In genomic region chr2:65574911-65575444, GRCh38 we compare ENCODE assay signal across 19 cellular contexts.
DNase-seq lines count a peak whose midpoint lies in the region; ATAC-seq, FAIRE-seq and TF ChIP-seq lines count a peak whose summit lies in the region.
"Had no signal": no experiment of that assay in that cellular context is flagged by ENCODE, and none has a peak within 500 bp of the region (broad histone marks: within the 10 kb centered on the region; RNA-seq: fewer than 3 reads in every experiment).

No MANE protein-coding gene starts in this region.

- H3K4me3 ChIP-seq in HCT116 (replicated peaks in 1 of 2; ENCODE audit: low read depth in 1 of 2, low read length in 2 of 2) (no peak overlapping the region), K562 (no peak overlapping the region), subcutaneous abdominal adipose tissue (ENCODE audit: low read depth in 1 of 5, low read length in 5 of 5) (peak overlapping the region in 1 of 5 donors; percentile 20)
- H3K4me3 ChIP-seq: cardiac muscle cell, pancreas, tibial nerve had no signal

- no TSS peak for BruUV-seq in HCT116 (replicated peaks; lab: Mats Ljungman, UMichigan)
- no TSS peak for BruUV-seq in K562 (replicated peaks; lab: Mats Ljungman, UMichigan)

- H3K9me2 ChIP-seq in HCT116 (ENCODE audit: insufficient read depth): no peaks in the 10 kb centered on the region

- CTCF ChIA-PET in HCT116 (lab: Charles Lee) (no interaction called here), K562 (lab: Yijun Ruan, JAX; ENCODE audit: low intra/inter-chr PET ratio) (no interaction called here)

- 22% methylated on average over 5 of the region's 5 CpGs for WGBS in K562 (ENCODE audit: insufficient coverage, low coverage, missing lambda C conversion rate)

- no peaks in the 10 kb centered on the region for H3K9me1 ChIP-seq in K562 (ENCODE audit: control insufficient read depth, insufficient read depth, low read length)

- H3K4me2 ChIP-seq in HCT116 (ENCODE audit: low read length): no peak overlapping the region
- no peak overlapping the region for H3K4me2 ChIP-seq in K562 (ENCODE audit: insufficient read depth, low read length)

- peaks cover 25 to 59% of the 10 kb centered on the region in 2 experiments for H3K4me1 ChIP-seq in HCT116 (ENCODE audit: control insufficient read depth in 1 of 2, insufficient read depth in 2 of 2, low read length in 2 of 2)
- H3K4me1 ChIP-seq in K562 (replicated peaks in 1 of 2; ENCODE audit: control insufficient read depth in 2 of 2, insufficient read depth in 2 of 2, low read length in 2 of 2): peaks cover 2 to 4% of the 10 kb centered on the region in 2 experiments; a peak in 2 of 5 replicates
- H3K4me1 ChIP-seq in subcutaneous abdominal adipose tissue (ENCODE audit: control insufficient read depth in 5 of 5, insufficient read depth in 5 of 5, low read length in 5 of 5): peaks cover 4 to 24% (median 14%) of the 10 kb centered on the region in 5 donors
- H3K4me1 ChIP-seq: pancreas had no signal

- no peak for FAIRE-seq in K562 (lab: Jason Lieb, UNC)
- no peak for FAIRE-seq in GM12891 (lab: Jason Lieb, UNC)
- FAIRE-seq: pancreas, small intestine had no signal

- no peak for TF ChIP-seq RAD21 in HCT116 (IDR thresholded peaks at IDR 0.05; ENCODE audit: low read depth)
- TF ChIP-seq RAD21 in K562 (CRISPR knock-in tag; conservative IDR thresholded peaks at IDR 0.05 in 1 of 2, IDR thresholded peaks at IDR 0.05 in 1 of 2): no peak

- TF ChIP-seq POLR2A in HCT116 (IDR thresholded peaks at IDR 0.05; ENCODE audit: borderline replicate concordance, extremely low read depth, insufficient read depth, insufficient read length) (no peak), K562 (conservative IDR thresholded peaks at IDR 0.05) (no peak), GM12891 (IDR thresholded peaks at IDR 0.05; ENCODE audit: low read depth, low read length) (no peak)

- POLR2A ChIA-PET in HCT116 (lab: Charles Lee) (no interaction called here), K562 (lab: Yijun Ruan, JAX) (no interaction called here)

- RAD21 ChIA-PET in HCT116 (lab: Charles Lee; ENCODE audit: low non-redundant PET in 1 of 2, low total read pairs in 2 of 2, uncharacterized antibody in 2 of 2, unreplicated experiment in 2 of 2): no interaction called here

- no peaks in the 10 kb centered on the region for H4K20me1 ChIP-seq in HCT116 (ENCODE audit: insufficient read depth)
- H4K20me1 ChIP-seq in K562 (replicated peaks; ENCODE audit: control insufficient read depth, insufficient read depth, low read length): no peaks in the 10 kb centered on the region

- H3K27ac ChIP-seq in HCT116 (ENCODE audit: low read depth, low read length): no peak overlapping the region
- H3K27ac ChIP-seq in K562 (ENCODE audit: extremely low read depth, low read depth, low read length): no peak overlapping the region
- H3K27ac ChIP-seq in subcutaneous abdominal adipose tissue (ENCODE audit: low read depth, low read length): peak overlapping the region; percentile 21
- H3K27ac ChIP-seq: cardiac muscle cell, pancreas had no signal

- ATAC-seq in HCT116: no peak
- ATAC-seq in K562: no peak
- ATAC-seq in HG03521 (IDR thresholded peaks at IDR 0.05; ENCODE audit: unreplicated experiment): no peak
- ATAC-seq: activated T-helper 17 cell treated with anti-CD3 and anti-CD28 coated beads, Interleukin-2, amount 50 U/mL, for 72 hours; effector memory CD8-positive, alpha-beta T cell; pancreas had no signal

- TF ChIP-seq CTCF in HCT116 (IDR thresholded peaks at IDR 0.05 in 2 of 3, conservative IDR thresholded peaks at IDR 0.05 in 1 of 3; ENCODE audit: borderline replicate concordance in 1 of 3, insufficient read depth in 1 of 3, low read depth in 2 of 3, low read length in 2 of 3) (no peak), K562 (IDR thresholded peaks at IDR 0.05 in 2 of 3, conservative IDR thresholded peaks at IDR 0.05 in 1 of 3; ENCODE audit: insufficient read depth in 2 of 3, low read depth in 1 of 3, low read length in 3 of 3) (no peak)

- H3K9me3 ChIP-seq in HCT116 (ENCODE audit: control insufficient read depth in 1 of 2, insufficient read depth in 1 of 2, low read depth in 1 of 2, low read length in 2 of 2): no peaks in the 10 kb centered on the region
- no peaks in the 10 kb centered on the region for H3K9me3 ChIP-seq in K562 (replicated peaks; ENCODE audit: control insufficient read depth, insufficient read depth, low read depth, low read length)
- H3K9me3 ChIP-seq in subcutaneous abdominal adipose tissue (ENCODE audit: control insufficient read depth in 5 of 5, low read length in 5 of 5): no peaks in the 10 kb centered on the region
- H3K9me3 ChIP-seq: pancreas, tibial nerve had no signal

- H3K27me3 ChIP-seq in HCT116 (ENCODE audit: insufficient read depth, low read length): no peaks in the 10 kb centered on the region
- H3K27me3 ChIP-seq in K562 (ENCODE audit: control insufficient read depth in 2 of 2, insufficient read depth in 2 of 2, low read length in 2 of 2): peaks cover 3 to 11% of the 10 kb centered on the region in 2 experiments; a peak in 4 of 5 replicates
- H3K27me3 ChIP-seq in subcutaneous abdominal adipose tissue (ENCODE audit: control insufficient read depth in 5 of 5, insufficient read depth in 4 of 5, low read length in 5 of 5): peaks cover 0 to 3% (median 0%) of the 10 kb centered on the region in 5 donors
- H3K27me3 ChIP-seq: pancreas, tibial nerve had no signal

- H3K79me2 ChIP-seq in HCT116 (ENCODE audit: insufficient read depth, low read length): no peaks in the 10 kb centered on the region
- H3K79me2 ChIP-seq in K562 (ENCODE audit: control insufficient read depth, insufficient read depth, low read length): no peaks in the 10 kb centered on the region

- intact Hi-C loops in HCT116 (cut with micrococcal nuclease) (loop anchor here (10.0 kb wide), 2 partner anchors 400 to 1240 kb away; no protein-coding TSS in a partner anchor), K562 (cut with micrococcal nuclease) (loop anchor here (5.0 kb wide), 2 partner anchors 388 to 513 kb away; no protein-coding TSS in a partner anchor)

- in situ Hi-C loops in K562 (cut with MboI): loop anchor here (10.0 kb wide), 2 partner anchors 510 to 660 kb away; no protein-coding TSS in a partner anchor

- no peaks in the 10 kb centered on the region for H3K36me3 ChIP-seq in HCT116 (ENCODE audit: control insufficient read depth in 1 of 2, insufficient read depth in 2 of 2, low read length in 2 of 2)
- H3K36me3 ChIP-seq in K562 (ENCODE audit: control insufficient read depth, insufficient read depth, low read length): no peaks in the 10 kb centered on the region
- no peaks in the 10 kb centered on the region for H3K36me3 ChIP-seq in subcutaneous abdominal adipose tissue (ENCODE audit: control insufficient read depth in 5 of 5, insufficient read depth in 5 of 5, low read length in 5 of 5)
- H3K36me3 ChIP-seq: cardiac muscle cell, pancreas, tibial nerve had no signal

- H3K9ac ChIP-seq in HCT116 (ENCODE audit: low read length) (no peak overlapping the region), K562 (ENCODE audit: insufficient read depth in 1 of 2, low read depth in 2 of 2, low read length in 2 of 2) (no peak overlapping the region), subcutaneous abdominal adipose tissue (ENCODE audit: low read length in 5 of 5) (peak overlapping the region in 2 of 5 donors; percentile 13 to 39)

- no peak for TF ChIP-seq EP300 in K562 (IDR thresholded peaks at IDR 0.05; ENCODE audit: low read length)

- peak overlapping the region; percentile 12 for H2AFZ ChIP-seq in HCT116 (ENCODE audit: low read depth, low read length, poor library complexity, severe bottlenecking)
- H2AFZ ChIP-seq in K562 (ENCODE audit: low read depth, low read length): no peak overlapping the region

- DNase-seq in HCT116 (ENCODE audit: low read depth, low spot score): no peak
- no peak for DNase-seq in K562 (ENCODE audit: extremely low read depth in 1 of 4, low spot score in 3 of 4)
- peak; percentile 43 for DNase-seq in medulla oblongata (ENCODE audit: extremely low spot score)
- no peak for DNase-seq in GM12891 (ENCODE audit: insufficient read length, low spot score)
- DNase-seq in OCI-M2 (lab: John Stamatoyannopoulos, UW; ENCODE audit: unreplicated experiment): no peak
- no peak for DNase-seq in midbrain (lab: John Stamatoyannopoulos, UW)
- DNase-seq: activated B cell treated with CpG ODN at 0.5 μM for 24 hours; C1 segment of cervical spinal cord; effector memory CD8-positive, alpha-beta T cell; foreskin fibroblast; NCI-H1436; NCI-H2227 treated with DMSO at 0.1 percent for 48 hours; pancreas; small intestine had no signal

TF ChIP-seq in HCT116, 20 proteins besides CTCF, POLR2A, EP300 and RAD21 (continues in another document):
- TF ChIP-seq MAX (IDR thresholded peaks at IDR 0.05): no peak
- no peak for TF ChIP-seq ZNF274 (IDR thresholded peaks at IDR 0.05; ENCODE audit: low read depth, low read length)
- TF ChIP-seq ZFX (IDR thresholded peaks at IDR 0.05): no peak
- no peak for TF ChIP-seq TCF7L2 (IDR thresholded peaks at IDR 0.05; ENCODE audit: borderline replicate concordance, extremely low read depth, insufficient read depth, insufficient read length)
- TF ChIP-seq EZH2phosphoT487 (IDR thresholded peaks at IDR 0.05; ENCODE audit: borderline replicate concordance): no peak

TF ChIP-seq in K562, 482 proteins besides CTCF, POLR2A, EP300 and RAD21 (continues in another document):
- TF ChIP-seq JUNB (CRISPR knock-in tag; conservative IDR thresholded peaks at IDR 0.05): no peak
- no peak for TF ChIP-seq PPARD (CRISPR knock-in tag; IDR thresholded peaks at IDR 0.05)

TF ChIP-seq in GM12891, 5 proteins besides CTCF, POLR2A, EP300 and RAD21:
- no peak for TF ChIP-seq PAX5 (IDR thresholded peaks at IDR 0.05; ENCODE audit: insufficient read depth, low read length, severe bottlenecking)
- TF ChIP-seq POLR2AphosphoS5 (IDR thresholded peaks at IDR 0.05; ENCODE audit: low read depth, low read length): no peak
- no peak for TF ChIP-seq TAF1 (IDR thresholded peaks at IDR 0.05; ENCODE audit: low read depth, low read length)
- no peak for TF ChIP-seq SPI1 (IDR thresholded peaks at IDR 0.05; ENCODE audit: low read depth, low read length)
- no peak for TF ChIP-seq POU2F2 (IDR thresholded peaks at IDR 0.05; ENCODE audit: low read depth, low read length)
